ENCODE assay signal across 26 cellular contexts in genomic region chr4:141193516-141193915, GRCh38.
"Had no signal": no experiment of that assay in that cellular context is flagged by ENCODE, and none has a peak within 500 bp of the region (broad histone marks: within the 10 kb centered on the region; RNA-seq: fewer than 3 reads in every experiment).

No MANE protein-coding gene starts in this region.

- H3K4me3 ChIP-seq: coronary artery, dorsolateral prefrontal cortex, esophagus squamous epithelium, gastrocnemius medialis, heart right ventricle, left lung, lower lobe of right lung, mucosa of descending colon had no signal

- H3K9me3 ChIP-seq: esophagus squamous epithelium, gastrocnemius medialis, heart right ventricle, left lung, lower lobe of right lung, mucosa of descending colon had no signal

- H3K36me3 Mint-ChIP-seq: mesothelial cell of epicardium, naive B cell had no signal

- ATAC-seq: effector memory CD8-positive, alpha-beta T cell; esophagus mucosa; gastrocnemius medialis; heart right ventricle; left cardiac atrium; left lung; left ventricle myocardium superior; lower lobe of right lung; mucosa of descending colon; naive thymus-derived CD8-positive, alpha-beta T cell had no signal

- H3K4me1 Mint-ChIP-seq: naive B cell; naive thymus-derived CD8-positive, alpha-beta T cell had no signal

- H3K4me1 ChIP-seq: esophagus squamous epithelium, left lung, lower lobe of right lung had no signal

- H3K9me3 Mint-ChIP-seq: effector memory CD8-positive, alpha-beta T cell had no signal

- H3K36me3 ChIP-seq: esophagus squamous epithelium, gastrocnemius medialis, heart right ventricle, left lung, lower lobe of right lung had no signal

- H3K27ac ChIP-seq: coronary artery, epithelial cell of prostate, esophagus squamous epithelium, gastrocnemius medialis, heart right ventricle, left lung, lower lobe of right lung had no signal

- DNase-seq: dermis blood vessel endothelial cell; effector CD8-positive, alpha-beta T cell; effector memory CD8-positive, alpha-beta T cell; endodermal cell; erythroblast; esophagus squamous epithelium; foreskin fibroblast; foreskin melanocyte; gastrocnemius medialis; glutamatergic neuron; head of caudate nucleus; heart right ventricle; hippocampal formation; left cardiac atrium; left lung; left ventricle myocardium superior; lower lobe of right lung; mesenchymal stem cell; mucosa of descending colon; naive B cell; naive thymus-derived CD8-positive, alpha-beta T cell had no signal

- H3K27me3 ChIP-seq: gastrocnemius medialis, left lung had no signal

- H3K27ac Mint-ChIP-seq: effector memory CD8-positive, alpha-beta T cell; endodermal cell; mesothelial cell of epicardium; naive B cell; naive thymus-derived CD8-positive, alpha-beta T cell had no signal

- H3K4me3 Mint-ChIP-seq: effector memory CD8-positive, alpha-beta T cell; endodermal cell; mesothelial cell of epicardium; naive B cell; naive thymus-derived CD8-positive, alpha-beta T cell had no signal
